8 cellular contexts compared by ENCODE assay signal in the genomic region with DNA sequence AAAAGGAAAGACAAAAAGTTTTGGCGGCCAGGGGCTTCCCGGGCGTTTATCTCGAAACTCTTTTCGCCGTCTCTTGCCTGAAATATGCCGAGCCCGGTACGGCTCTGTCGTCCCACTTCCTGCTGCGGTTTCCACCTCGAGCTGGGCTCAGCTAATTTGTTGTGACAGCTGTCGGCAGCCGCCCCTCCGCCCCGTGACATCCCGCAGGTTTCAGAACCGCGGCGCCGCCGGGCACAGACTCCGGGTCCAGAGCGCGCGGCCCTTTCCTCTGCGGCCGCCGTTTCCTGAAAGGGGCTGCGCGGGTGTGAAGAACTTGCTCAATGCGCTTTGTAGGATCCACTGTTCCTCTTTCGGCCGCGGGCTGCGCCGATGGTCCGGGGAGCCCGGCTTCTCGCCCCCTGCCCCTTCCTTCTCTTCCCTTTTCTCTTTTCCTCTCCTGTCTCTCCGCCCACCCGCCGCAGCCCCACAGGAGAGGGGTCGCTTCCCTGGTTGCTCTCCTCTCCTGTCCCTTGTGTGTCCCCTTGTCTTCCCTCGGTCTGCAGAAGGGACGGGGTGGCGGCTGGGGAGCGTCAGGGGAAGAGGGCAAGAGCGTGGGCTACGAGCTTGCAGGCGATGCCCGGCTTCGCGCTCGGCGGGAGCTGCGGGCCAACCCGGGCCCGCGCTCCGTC. TPM values are rescaled to one million over a fixed set of nuclear protein-coding genes. Genes with fewer than 3 reads are reported as not detected.
DNase-seq lines count a peak whose midpoint lies in the region; ATAC-seq lines count a peak whose summit lies in the region.

No MANE protein-coding gene starts in this region.

- H3K9me3 Mint-ChIP-seq in central memory CD8-positive, alpha-beta T cell, result no peaks in the 10 kb centered on the region

- peak overlapping the region; percentile 67 for H3K4me3 ChIP-seq in GM08714 (ENCODE audit: low read length)
- peak overlapping the region; percentile 58 for H3K4me3 ChIP-seq in HAP-1

- peak overlapping the region; percentile 96 for H3K4me3 Mint-ChIP-seq in central memory CD8-positive, alpha-beta T cell

- peaks cover 41% of the 10 kb centered on the region for H3K4me1 Mint-ChIP-seq in central memory CD8-positive, alpha-beta T cell

- no peaks in the 10 kb centered on the region for H3K27me3 Mint-ChIP-seq in central memory CD8-positive, alpha-beta T cell

- H3K36me3 ChIP-seq in HAP-1 (replicated peaks), result no peaks in the 10 kb centered on the region

- H3K9me3 ChIP-seq in HAP-1, result no peaks in the 10 kb centered on the region

- peak overlapping the region; percentile 100 for H3K27ac Mint-ChIP-seq in central memory CD8-positive, alpha-beta T cell (ENCODE audit: low read depth)

- peaks cover 19% of the 10 kb centered on the region for H3K4me1 ChIP-seq in HAP-1

- ATAC-seq in central memory CD8-positive, alpha-beta T cell (replicated peaks; ENCODE audit: extremely low read depth, poor library complexity, severe bottlenecking), result peak; percentile 57
- peak; percentile 62 for ATAC-seq in left lobe of liver

- no peaks in the 10 kb centered on the region for H3K27me3 ChIP-seq in HAP-1 (ENCODE audit: low read depth)

- DNase-seq in HAP-1 (ENCODE audit: low spot score in 2 of 2) (peak in 1 of 2 experiments; percentile 53), M059J (ENCODE audit: low read depth) (peak; percentile 78), left lobe of liver (ENCODE audit: low spot score) (peak; percentile 66), NCI-H2171 (lab: John Stamatoyannopoulos, UW) (no peak)
- DNase-seq in activated CD4-positive, CD25-positive, alpha-beta regulatory T cell treated with anti-CD3 and anti-CD28 coated beads, Interleukin-2, amount 50 U/mL, for 16 hours (ENCODE audit: low read depth, low spot score), result peak; percentile 84
- peak; percentile 82 to 91 for DNase-seq in central memory CD8-positive, alpha-beta T cell (ENCODE audit: low spot score in 2 of 2)
- peak; percentile 73 to 79 for DNase-seq in stimulated activated CD4-positive, alpha-beta T cell treated with anti-CD3 and anti-CD28 coated beads, Interleukin-4, amount 100 ng/mL, for 4 hours

- peaks cover 39% of the 10 kb centered on the region for H3K36me3 Mint-ChIP-seq in central memory CD8-positive, alpha-beta T cell (ENCODE audit: insufficient read depth)

- in situ Hi-C loops in HAP-1 (cut with MboI; ENCODE audit: low sequenced_read_pairs), result no loop called here

RNA-seq across cellular contexts. Expression of a gene that starts 0.6 kb away (rescaled TPM):
- total RNA-seq in M059J (2014; rRNA removed; shearing (Covaris generic)), result 7.0 and 15.1 TPM in 2 replicates
- total RNA-seq in left lobe of liver, result 18.9 TPM

RNA-seq across cellular contexts. Expression of a gene that starts 32.0 kb away (rescaled TPM):
- total RNA-seq in M059J (2014; rRNA removed; shearing (Covaris generic)), result 0.59 and 1.1 TPM in 2 replicates
- total RNA-seq in left lobe of liver, result 0.43 TPM
